Comparison of ENCODE assay signal across 18 cellular contexts in the genomic region with DNA sequence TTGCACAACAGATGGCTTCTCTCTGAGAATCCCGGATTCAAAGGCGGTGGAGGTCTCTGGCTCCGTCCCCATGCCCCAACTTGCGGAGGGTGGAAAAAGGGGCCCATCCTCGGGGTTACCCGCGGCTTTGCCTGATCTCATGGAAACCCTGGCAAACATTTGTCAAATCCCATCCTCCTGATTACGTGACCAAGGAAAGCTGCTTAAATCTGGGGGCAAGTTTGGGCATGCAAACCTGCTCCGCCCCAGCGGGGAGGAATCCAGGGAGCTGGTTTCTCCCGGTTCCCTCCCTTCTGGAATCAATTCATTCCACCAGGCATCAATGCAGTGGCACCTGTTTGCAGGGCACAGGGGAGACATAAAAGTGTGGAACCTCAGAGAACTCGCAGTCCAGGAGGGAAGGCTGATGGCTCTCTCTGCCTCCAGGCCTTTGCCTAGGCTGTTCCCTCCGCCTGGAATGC. TPM values are rescaled to one million over a fixed set of nuclear protein-coding genes. Genes with fewer than 3 reads are reported as not detected.
DNase-seq lines count a peak whose midpoint lies in the region; ATAC-seq and TF ChIP-seq lines count a peak whose summit lies in the region.
"Had no signal": no experiment of that assay in that cellular context is flagged by ENCODE, and none has a peak within 500 bp of the region (broad histone marks: within the 10 kb centered on the region; RNA-seq: fewer than 3 reads in every experiment).

No MANE protein-coding gene starts in this region.

- no peak for TF ChIP-seq CTCF in foreskin keratinocyte (conservative IDR thresholded peaks at IDR 0.05)
- no peak for TF ChIP-seq CTCF in esophagus muscularis mucosa (IDR thresholded peaks at IDR 0.05)

- 87% methylated on average over 12 of the region's 13 CpGs for WGBS in esophagus muscularis mucosa

- DNase-seq in DMS153 treated with DMSO at 0.1 percent for 48 hours (lab: John Stamatoyannopoulos, UW; ENCODE audit: unreplicated experiment): peak; percentile 50
- peak; percentile 49 for DNase-seq in NCI-H146 treated with DMSO at 0.1 percent for 48 hours (lab: John Stamatoyannopoulos, UW; ENCODE audit: unreplicated experiment)
- DNase-seq in NCI-H82 (lab: John Stamatoyannopoulos, UW): peak; percentile 100
- DNase-seq in foreskin keratinocyte: peak; percentile 73 to 87
- DNase-seq in esophagus muscularis mucosa (ENCODE audit: extremely low spot score): no peak
- DNase-seq in NCI-H2081 (lab: John Stamatoyannopoulos, UW): no peak
- DNase-seq in dedifferentiated amniotic fluid mesenchymal stem cell (ENCODE audit: extremely low spot score): no peak
- DNase-seq: activated T-cell treated with anti-CD3 and anti-CD28 coated beads, Interleukin-2, amount 50 U/mL, for 48 hours; AML-193; EL; natural killer cell; NCI-H2029 treated with DMSO at 0.1 percent for 48 hours; stimulated activated CD4-positive, alpha-beta T cell treated with anti-CD3 and anti-CD28 coated beads, Interleukin-1b, Interleukin-23, amount 100 ng/mL, for 48 hours; stimulated activated CD8-positive, alpha-beta memory T cell treated with anti-CD3 and anti-CD28 coated beads, Interleukin-4, amount 100 ng/mL, for 48 hours had no signal

- no peaks in the 10 kb centered on the region for H3K27me3 ChIP-seq in foreskin keratinocyte
- H3K27me3 ChIP-seq in esophagus muscularis mucosa: peaks cover 0 to 45% (median 0%) of the 10 kb centered on the region in 4 donors

- no peaks in the 10 kb centered on the region for H3K9me3 ChIP-seq in esophagus muscularis mucosa
- H3K9me3 ChIP-seq: tibial nerve had no signal

- no peaks in the 10 kb centered on the region for H3K36me3 ChIP-seq in esophagus muscularis mucosa
- H3K36me3 ChIP-seq: tibial nerve had no signal

- H3K27ac ChIP-seq in foreskin keratinocyte: no peak overlapping the region
- H3K27ac ChIP-seq in esophagus muscularis mucosa (replicated peaks in 1 of 4): no peak overlapping the region
- H3K27ac ChIP-seq: KMS-11, tibial nerve had no signal

- ATAC-seq in foreskin keratinocyte (peak; percentile 73), GM19463 (IDR thresholded peaks at IDR 0.05; ENCODE audit: unreplicated experiment) (no peak)
- ATAC-seq: natural killer cell had no signal

- no peak for TF ChIP-seq EP300 in esophagus muscularis mucosa (IDR thresholded peaks at IDR 0.05)

- H3K4me1 ChIP-seq in foreskin keratinocyte: peaks cover 17% of the 10 kb centered on the region
- H3K4me1 ChIP-seq in esophagus muscularis mucosa: no peaks in the 10 kb centered on the region

- no peak for TF ChIP-seq POLR2A in esophagus muscularis mucosa (IDR thresholded peaks at IDR 0.05; ENCODE audit: low read depth)

- H3K4me3 ChIP-seq in esophagus muscularis mucosa: no peak overlapping the region
- H3K4me3 ChIP-seq: tibial nerve had no signal

- intact Hi-C loops in esophagus muscularis mucosa (cut with DNase I): no loop called here

RNA-seq across cellular contexts. Expression of gene TRPV4, which starts 12.2 kb away (rescaled TPM):
- total RNA-seq in foreskin keratinocyte (0.82 and 1.5 TPM in 2 replicates), esophagus muscularis mucosa (under 1 TPM; under 0.01 to 0.63 (median 0.35) TPM)
- 0.71 and 1.2 TPM in 2 replicates for polyA plus RNA-seq in foreskin keratinocyte
- total RNA-seq: natural killer cell; T-helper 2 cell treated with Interferon-gamma antibody and Interleukin-4, amounts not matched to agents 100 ng/mL and 5 ng/mL, for 36 hours had no signal

RNA-seq across cellular contexts. Expression of gene GLTP, which starts 59.4 kb away (rescaled TPM):
- total RNA-seq in foreskin keratinocyte: 47.9 and 52.6 TPM in 2 replicates
- 32.6 and 35.4 TPM in 2 replicates for polyA plus RNA-seq in foreskin keratinocyte
- 10 to 100 TPM; 37.0 to 47.7 (median 39.6) TPM for total RNA-seq in esophagus muscularis mucosa

Comparison
In these comparisons a context has a peak if more than half of its experiments do, and no peak if none do; other contexts are left out.
1. DNase-seq: peak in DMS153 treated with DMSO at 0.1 percent for 48 hours (single experiment), NCI-H146 treated with DMSO at 0.1 percent for 48 hours (single experiment), NCI-H82 (single experiment) and foreskin keratinocyte (2 of 2); none in esophagus muscularis mucosa (single experiment), NCI-H2081 (0 of 2) and dedifferentiated amniotic fluid mesenchymal stem cell (single experiment).